Comparison of ENCODE assay signal across 8 cellular contexts in the genomic region with DNA sequence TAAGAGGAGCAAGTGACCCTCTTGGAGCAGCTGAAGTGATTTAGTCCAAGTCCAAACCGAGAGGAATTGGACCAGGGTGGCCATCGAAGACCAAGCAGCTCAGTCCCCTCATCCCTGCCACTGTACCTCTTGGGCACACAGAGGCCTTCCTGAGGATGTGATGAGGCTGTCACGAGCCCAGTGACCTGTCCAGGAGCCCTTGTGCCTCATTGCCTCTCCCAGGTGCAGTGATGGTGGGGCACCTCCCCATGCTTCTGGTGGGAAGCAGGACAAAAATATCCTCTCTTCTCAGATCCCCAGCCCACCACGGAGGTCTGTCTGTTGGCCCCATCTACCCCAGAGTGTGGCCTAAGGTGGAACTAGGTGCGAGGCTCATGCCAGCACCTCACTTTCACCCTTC. TPM values are rescaled to one million over a fixed set of nuclear protein-coding genes. Genes with fewer than 3 reads are reported as not detected.
"Had no signal": no experiment of that assay in that cellular context is flagged by ENCODE, and none has a peak within 500 bp of the region (broad histone marks: within the 10 kb centered on the region; RNA-seq: fewer than 3 reads in every experiment).

No MANE protein-coding gene starts in this region.

- H3K27ac ChIP-seq: HL-60 had no signal

- H2AFZ ChIP-seq: GM23338 had no signal

- ATAC-seq: GM23338, HepG2 had no signal

- H3K4me2 ChIP-seq: GM23338 had no signal

- DNase-seq: H9, HCEC 1CT had no signal

- FAIRE-seq: H1, H54, HepG2 had no signal

- H3K4me3 ChIP-seq: GM23338 had no signal

RNA-seq across cellular contexts. Expression of gene CD300LG, which starts 2.7 kb away (rescaled TPM):
- total RNA-seq: GM23338, H1, H9, HepG2, HT1080 had no signal
- polyA plus RNA-seq: GM23338, HepG2 had no signal
